In genomic region chr6:22149501-22150490, GRCh38 we compare ENCODE assay signal across 10 cellular contexts.
DNase-seq lines count a peak whose midpoint lies in the region; ATAC-seq and TF ChIP-seq lines count a peak whose summit lies in the region.
"Had no signal": no experiment of that assay in that cellular context is flagged by ENCODE, and none has a peak within 500 bp of the region (broad histone marks: within the 10 kb centered on the region; RNA-seq: fewer than 3 reads in every experiment).

No MANE protein-coding gene starts in this region.

- WGBS in aorta, 2 donors: 45 to 51% methylated on average over 11 of the region's 11 CpGs
- 72 to 79% methylated on average over 11 of the region's 11 CpGs for WGBS in upper lobe of left lung, 2 donors

- intact Hi-C loops in Right ventricle myocardium inferior (cut with DNase I) (loop anchor here (5.0 to 10.0 kb wide), 6 partner anchors 82 to 675 kb away; partner anchors contain the start of gene SOX4), aorta (cut with DNase I) (no loop called here)

- ATAC-seq in Right ventricle myocardium inferior (peak; percentile 84), aorta (ENCODE audit: low FRiP score) (peak; percentile 58), GM19455 (IDR thresholded peaks at IDR 0.05; ENCODE audit: unreplicated experiment) (no peak), upper lobe of left lung (ENCODE audit: low FRiP score in 2 of 2) (no peak), GM18520 (IDR thresholded peaks at IDR 0.05; ENCODE audit: unreplicated experiment) (no peak)

- H3K4me3 ChIP-seq in right atrium auricular region: no peak overlapping the region
- no peak overlapping the region for H3K4me3 ChIP-seq in adipocyte (ENCODE audit: low read length)
- H3K4me3 ChIP-seq in aorta (ENCODE audit: low read length in 2 of 2): no peak overlapping the region
- no peak overlapping the region for H3K4me3 ChIP-seq in upper lobe of left lung

- H3K9me3 ChIP-seq in right atrium auricular region (no peaks in the 10 kb centered on the region), adipocyte (ENCODE audit: control insufficient read depth, low read length) (no peaks in the 10 kb centered on the region), aorta (ENCODE audit: control insufficient read depth, low read length) (no peaks in the 10 kb centered on the region), upper lobe of left lung (no peaks in the 10 kb centered on the region)

- H3K4me1 ChIP-seq in right atrium auricular region (peaks cover 0 to 52% of the 10 kb centered on the region in 2 donors), adipocyte (ENCODE audit: control insufficient read depth, insufficient read depth, low read length) (peaks cover 30% of the 10 kb centered on the region), aorta (ENCODE audit: control insufficient read depth in 1 of 2, insufficient read depth in 2 of 2, low read length in 2 of 2) (peaks cover 0 to 2% of the 10 kb centered on the region in 2 donors), upper lobe of left lung (peaks cover 29 to 40% (median 33%) of the 10 kb centered on the region in 4 donors)

- H3K9ac ChIP-seq in adipocyte (ENCODE audit: low read length): no peak overlapping the region

- TF ChIP-seq EP300 in upper lobe of left lung (IDR thresholded peaks at IDR 0.05): no peak

- no peak for TF ChIP-seq POLR2A in upper lobe of left lung (IDR thresholded peaks at IDR 0.05)

- no peak overlapping the region for H3K27ac ChIP-seq in right atrium auricular region
- H3K27ac ChIP-seq in aorta (ENCODE audit: low read depth in 1 of 2, low read length in 2 of 2): no peak overlapping the region
- H3K27ac ChIP-seq in upper lobe of left lung: no peak overlapping the region

- TF ChIP-seq CTCF in right atrium auricular region (IDR thresholded peaks at IDR 0.05) (no peak), upper lobe of left lung (IDR thresholded peaks at IDR 0.05) (no peak)

- no peaks in the 10 kb centered on the region for H3K36me3 ChIP-seq in right atrium auricular region
- no peaks in the 10 kb centered on the region for H3K36me3 ChIP-seq in adipocyte (ENCODE audit: control insufficient read depth, insufficient read depth, low read length, severe bottlenecking)
- no peaks in the 10 kb centered on the region for H3K36me3 ChIP-seq in aorta (ENCODE audit: control insufficient read depth in 1 of 2, insufficient read depth in 2 of 2, low read length in 1 of 2)
- H3K36me3 ChIP-seq in upper lobe of left lung: no peaks in the 10 kb centered on the region

- DNase-seq in Right ventricle myocardium inferior (ENCODE audit: missing footprints) (peak; percentile 39), right atrium auricular region (ENCODE audit: low spot score) (no peak), adipocyte (ENCODE audit: low read depth) (peak; percentile 74), iris pigment epithelial cell (ENCODE audit: low read depth) (peak; percentile 73), aorta (no peak), upper lobe of left lung (no peak)
- DNase-seq: mammary epithelial cell, MV-4-11 had no signal

- H3K27me3 ChIP-seq in right atrium auricular region (no peaks in the 10 kb centered on the region), adipocyte (replicated peaks; ENCODE audit: control insufficient read depth, insufficient read depth, low read length) (no peaks in the 10 kb centered on the region), aorta (ENCODE audit: control insufficient read depth in 1 of 2, insufficient read depth in 2 of 2, low read length in 1 of 2) (no peaks in the 10 kb centered on the region), upper lobe of left lung (no peaks in the 10 kb centered on the region)

Comparison
In these comparisons a context has a peak if more than half of its experiments do, and no peak if none do; other contexts are left out.
1. DNase-seq: peak in Right ventricle myocardium inferior (single experiment), adipocyte (single experiment) and iris pigment epithelial cell (single experiment); none in right atrium auricular region (single experiment), aorta (0 of 2) and upper lobe of left lung (0 of 2).
2. ATAC-seq: peak in Right ventricle myocardium inferior (single experiment) and aorta (single experiment); none in GM19455 (single experiment), upper lobe of left lung (0 of 2) and GM18520 (single experiment).